In genomic region chr3:102224171-102224570, GRCh38 we compare ENCODE assay signal across 8 cellular contexts.
DNase-seq lines count a peak whose midpoint lies in the region; ATAC-seq, FAIRE-seq and TF ChIP-seq lines count a peak whose summit lies in the region.

No MANE protein-coding gene starts in this region.

- peaks cover 18% of the 10 kb centered on the region for H3K4me1 Mint-ChIP-seq in T-helper 17 cell

- no peak overlapping the region for H3K4me3 ChIP-seq in kidney epithelial cell (ENCODE audit: low read depth, low read length)

- H3K27me3 Mint-ChIP-seq in T-helper 17 cell: peaks cover 20% of the 10 kb centered on the region

- no peaks in the 10 kb centered on the region for H3K9me3 ChIP-seq in T-helper 17 cell (ENCODE audit: control insufficient read depth, low read length, poor library complexity, severe bottlenecking)

- H3K36me3 ChIP-seq in kidney epithelial cell (ENCODE audit: control insufficient read depth, insufficient read depth, low read length): no peaks in the 10 kb centered on the region

- H3K4me3 Mint-ChIP-seq in T-helper 17 cell: no peak overlapping the region

- H3K36me3 Mint-ChIP-seq in T-helper 17 cell (ENCODE audit: low read depth): no peaks in the 10 kb centered on the region

- peak; percentile 35 for TF ChIP-seq CTCF in C4-2B (conservative IDR thresholded peaks at IDR 0.05)
- peak; percentile 46 for TF ChIP-seq CTCF in kidney epithelial cell (IDR thresholded peaks at IDR 0.05; ENCODE audit: insufficient read depth, low read length, poor library complexity, severe bottlenecking)

- peak overlapping the region; percentile 71 for H3K27ac Mint-ChIP-seq in T-helper 17 cell

- TF ChIP-seq POLR2A in GM12892 (IDR thresholded peaks at IDR 0.05; ENCODE audit: low read depth, low read length): no peak

- no peak for FAIRE-seq in GM12892 (lab: Jason Lieb, UNC)

- no peaks in the 10 kb centered on the region for H3K27me3 ChIP-seq in kidney epithelial cell (ENCODE audit: control insufficient read depth, insufficient read depth, low read length)

- H3K27ac ChIP-seq in C4-2B: no peak overlapping the region

- ATAC-seq in GM21528 (IDR thresholded peaks at IDR 0.05; ENCODE audit: low FRiP score, unreplicated experiment) (peak; percentile 49), T-helper 17 cell (no peak)

- DNase-seq in T-helper 17 cell (no peak), kidney epithelial cell (ENCODE audit: low read depth) (no peak), GM12892 (ENCODE audit: insufficient read length) (no peak), NCI-H510A (lab: John Stamatoyannopoulos, UW) (no peak), islet precursor cell (no peak), SKM-1 (lab: John Stamatoyannopoulos, UW; ENCODE audit: unreplicated experiment) (no peak)
